In genomic region chr5:169569513-169569912, GRCh38 we compare ENCODE assay signal across 23 cellular contexts.
"Had no signal": no experiment of that assay in that cellular context is flagged by ENCODE, and none has a peak within 500 bp of the region (broad histone marks: within the 10 kb centered on the region; RNA-seq: fewer than 3 reads in every experiment).

No MANE protein-coding gene starts in this region.

- H3K4me3 Mint-ChIP-seq: activated CD4-positive, alpha-beta memory T cell treated with anti-CD3 and anti-CD28 coated beads for 36 hours; activated CD4-positive, alpha-beta T cell treated with anti-CD3 and anti-CD28 coated beads, Interleukin-2, amount 10 ng/mL, durations not matched to agents 7 days and 5 days; activated naive CD4-positive, alpha-beta T cell treated with anti-CD3 and anti-CD28 coated beads, Interleukin-2, amount 10 ng/mL, durations not matched to agents 7 days and 5 days; activated T-cell treated with anti-CD3 and anti-CD28 coated beads, Interleukin-2, amount 50 U/mL, for 4 hours; T-helper 1 cell treated with Interleukin-12 subunit alpha and Interleukin-12 subunit beta and Interleukin-4 antibody, amounts not matched to agents 30 μg/mL and 1 μg/mL, for 36 hours; WTC11 had no signal

- H3K36me3 Mint-ChIP-seq: activated CD4-positive, alpha-beta memory T cell treated with anti-CD3 and anti-CD28 coated beads for 36 hours; activated naive CD4-positive, alpha-beta T cell treated with anti-CD3 and anti-CD28 coated beads, Interleukin-2, amount 10 ng/mL, durations not matched to agents 7 days and 5 days; WTC11 had no signal

- H3K4me1 Mint-ChIP-seq: activated CD4-positive, alpha-beta T cell treated with anti-CD3 and anti-CD28 coated beads, Interleukin-2, amount 10 ng/mL, durations not matched to agents 7 days and 5 days; activated naive CD4-positive, alpha-beta T cell treated with anti-CD3 and anti-CD28 coated beads, Interleukin-2, amount 10 ng/mL, durations not matched to agents 7 days and 5 days; WTC11 had no signal

- DNase-seq: activated CD4-positive, alpha-beta memory T cell treated with anti-CD3 and anti-CD28 coated beads for 36 hours; activated CD4-positive, alpha-beta T cell treated with anti-CD3 and anti-CD28 coated beads, Interleukin-2, amount 10 ng/mL, durations not matched to agents 7 days and 5 days; activated CD4-positive, CD25-positive, alpha-beta regulatory T cell treated with anti-CD3 and anti-CD28 coated beads, Interleukin-2, amount 50 U/mL, for 72 hours; activated CD8-positive, alpha-beta memory T cell treated with anti-CD3 and anti-CD28 coated beads for 24 hours; activated gamma-delta T cell; activated naive CD4-positive, alpha-beta T cell treated with anti-CD3 and anti-CD28 coated beads, Interleukin-2, amount 10 ng/mL, durations not matched to agents 7 days and 5 days; activated T-cell treated with anti-CD3 and anti-CD28 coated beads, Interleukin-2, amount 50 U/mL, for 4 hours; amniotic stem cell; body of pancreas; central memory CD4-positive, alpha-beta T cell; cortex of kidney; MG63; NCI-H1105; NCI-H1436; NCI-H1694 treated with DMSO at 0.1 percent for 48 hours; NCI-H2029 treated with DMSO at 0.1 percent for 48 hours; NCI-H446; NCI-H524; Peyer's patch; SHP77 had no signal

- H3K9me3 Mint-ChIP-seq: activated CD4-positive, alpha-beta memory T cell treated with anti-CD3 and anti-CD28 coated beads for 36 hours; activated CD4-positive, alpha-beta T cell treated with anti-CD3 and anti-CD28 coated beads, Interleukin-2, amount 10 ng/mL, durations not matched to agents 7 days and 5 days; activated naive CD4-positive, alpha-beta T cell treated with anti-CD3 and anti-CD28 coated beads, Interleukin-2, amount 10 ng/mL, durations not matched to agents 7 days and 5 days; activated T-cell treated with anti-CD3 and anti-CD28 coated beads, Interleukin-2, amount 50 U/mL, for 4 hours; T-helper 1 cell treated with Interleukin-12 subunit alpha and Interleukin-12 subunit beta and Interleukin-4 antibody, amounts not matched to agents 30 μg/mL and 1 μg/mL, for 36 hours; WTC11 had no signal

- ATAC-seq: activated T-cell treated with anti-CD3 and anti-CD28 coated beads, Interleukin-2, amount 50 U/mL, for 4 hours; body of pancreas; SK-N-SH treated with all-trans-retinoic acid at 6 μM for 48 hours; WTC11 had no signal

- H3K27ac Mint-ChIP-seq: activated CD4-positive, alpha-beta memory T cell treated with anti-CD3 and anti-CD28 coated beads for 36 hours; activated CD4-positive, alpha-beta T cell treated with anti-CD3 and anti-CD28 coated beads, Interleukin-2, amount 10 ng/mL, durations not matched to agents 7 days and 5 days; activated naive CD4-positive, alpha-beta T cell treated with anti-CD3 and anti-CD28 coated beads, Interleukin-2, amount 10 ng/mL, durations not matched to agents 7 days and 5 days; T-helper 1 cell treated with Interleukin-12 subunit alpha and Interleukin-12 subunit beta and Interleukin-4 antibody, amounts not matched to agents 30 μg/mL and 1 μg/mL, for 36 hours; WTC11 had no signal
